ENCODE assay signal across 21 cellular contexts in genomic region chr15:49989498-49989897, GRCh38.
A peak's percentile ranks its signal among the peaks of the same experiment; 100 is the strongest.
DNase-seq lines count a peak whose midpoint lies in the region; ATAC-seq and TF ChIP-seq lines count a peak whose summit lies in the region.
"Had no signal": no experiment of that assay in that cellular context is flagged by ENCODE, and none has a peak within 500 bp of the region (broad histone marks: within the 10 kb centered on the region; RNA-seq: fewer than 3 reads in every experiment).

No MANE protein-coding gene starts in this region.

- no peaks in the 10 kb centered on the region for H3K27me3 Mint-ChIP-seq in dendritic cell treated with granulocyte-macrophage colony-stimulating factor and Interleukin-4, amounts not matched to agents 40 ng/mL and 50 ng/mL, for 4 days

- H3K4me3 ChIP-seq in neutrophil (ENCODE audit: low read depth in 1 of 2, low read length in 1 of 2) = no peak overlapping the region
- H3K4me3 ChIP-seq in uterus = no peak overlapping the region

- peaks cover 11 to 30% of the 10 kb centered on the region in 2 experiments for H3K4me1 ChIP-seq in neutrophil (ENCODE audit: control insufficient read depth in 1 of 2, insufficient read depth in 1 of 2, low read depth in 1 of 2, low read length in 1 of 2)
- peaks cover 0 to 4% of the 10 kb centered on the region in 2 donors for H3K4me1 ChIP-seq in uterus

- DNase-seq in Right ventricle myocardium inferior (ENCODE audit: missing footprints) = no peak
- no peak for DNase-seq in cardiac septum (ENCODE audit: low spot score)
- DNase-seq in uterus = peak; percentile 20 to 43
- DNase-seq in occipital lobe (lab: John Stamatoyannopoulos, UW) = no peak
- DNase-seq: 8988T; activated CD4-positive, alpha-beta T cell treated with anti-CD3 and anti-CD28 coated beads, Interleukin-2, amount 50 U/mL, for 4 hours; activated naive CD4-positive, alpha-beta T cell; endodermal cell; hypothalamus; kidney; NCI-H1417 treated with DMSO at 0.1 percent for 48 hours; NCI-H2171 treated with DMSO at 0.1 percent for 48 hours; NCI-H748 treated with DMSO at 0.1 percent for 48 hours; stimulated activated CD4-positive, alpha-beta T cell treated with anti-CD3 and anti-CD28 coated beads, Interleukin-2, amount 100 ng/mL, for 24 hours; SW 1271 had no signal

- TF ChIP-seq CTCF in neutrophil (IDR thresholded peaks at IDR 0.05) (no peak), uterus (IDR thresholded peaks at IDR 0.05) (no peak)

- no peak overlapping the region for H3K4me3 Mint-ChIP-seq in dendritic cell treated with granulocyte-macrophage colony-stimulating factor and Interleukin-4, amounts not matched to agents 40 ng/mL and 50 ng/mL, for 4 days
- H3K4me3 Mint-ChIP-seq: endodermal cell, neural crest cell had no signal

- peaks cover 33% of the 10 kb centered on the region for H3K36me3 ChIP-seq in neutrophil
- H3K36me3 ChIP-seq in uterus = no peaks in the 10 kb centered on the region

- TF ChIP-seq POLR2A in uterus (IDR thresholded peaks at IDR 0.05) = no peak

- peaks cover 25% of the 10 kb centered on the region for H3K4me1 Mint-ChIP-seq in dendritic cell treated with granulocyte-macrophage colony-stimulating factor and Interleukin-4, amounts not matched to agents 40 ng/mL and 50 ng/mL, for 4 days (ENCODE audit: low read depth)
- H3K4me1 Mint-ChIP-seq: neural crest cell had no signal

- H3K9me3 Mint-ChIP-seq in dendritic cell treated with granulocyte-macrophage colony-stimulating factor and Interleukin-4, amounts not matched to agents 40 ng/mL and 50 ng/mL, for 4 days = no peaks in the 10 kb centered on the region
- H3K9me3 Mint-ChIP-seq: endodermal cell, neural crest cell had no signal

- peak; percentile 78 for ATAC-seq in Right ventricle myocardium inferior
- ATAC-seq in GM21576 (IDR thresholded peaks at IDR 0.05; ENCODE audit: unreplicated experiment) = no peak
- ATAC-seq in HG02798 (IDR thresholded peaks at IDR 0.05; ENCODE audit: poor library complexity, unreplicated experiment) = no peak

- H3K9me3 ChIP-seq in neutrophil (no peaks in the 10 kb centered on the region), uterus (no peaks in the 10 kb centered on the region)

- H3K27ac Mint-ChIP-seq in dendritic cell treated with granulocyte-macrophage colony-stimulating factor and Interleukin-4, amounts not matched to agents 40 ng/mL and 50 ng/mL, for 4 days = peak overlapping the region; percentile 33
- H3K27ac Mint-ChIP-seq: endodermal cell had no signal

- H3K36me3 Mint-ChIP-seq in dendritic cell treated with granulocyte-macrophage colony-stimulating factor and Interleukin-4, amounts not matched to agents 40 ng/mL and 50 ng/mL, for 4 days (ENCODE audit: low read depth) = peaks cover 74% of the 10 kb centered on the region

- intact Hi-C loops in Right ventricle myocardium inferior (cut with DNase I) = loop anchor here (5.0 kb wide), 1 partner anchor 112 kb away; no protein-coding TSS in a partner anchor
- intact Hi-C loops in cardiac septum (cut with DNase I) = no loop called here
- intact Hi-C loops in dendritic cell treated with granulocyte-macrophage colony-stimulating factor and Interleukin-4, amounts not matched to agents 40 ng/mL and 50 ng/mL, for 4 days (cut with micrococcal nuclease) = loop anchor here (10.0 kb wide), 1 partner anchor 135 kb away; no protein-coding TSS in a partner anchor
- intact Hi-C loops in uterus (cut with DNase I; ENCODE audit: low total_unique reads) = no loop called here

- H3K27me3 ChIP-seq in neutrophil = no peaks in the 10 kb centered on the region
- no peaks in the 10 kb centered on the region for H3K27me3 ChIP-seq in uterus

- H3K27ac ChIP-seq in neutrophil (peak overlapping the region; percentile 82), uterus (peak overlapping the region; percentile 74 to 81)
- H3K27ac ChIP-seq: KMS-11 had no signal

Comparison
In these comparisons a context has a peak if more than half of its experiments do, and no peak if none do; other contexts are left out.
1. intact Hi-C loops: an anchor here in Right ventricle myocardium inferior (5.0 kb wide) and dendritic cell treated with granulocyte-macrophage colony-stimulating factor and Interleukin-4, amounts not matched to agents 40 ng/mL and 50 ng/mL, for 4 days (10.0 kb wide); none called in cardiac septum and uterus.
2. DNase-seq: peak in uterus (2 of 2); none in Right ventricle myocardium inferior (single experiment), cardiac septum (single experiment) and occipital lobe (single experiment).